ENCODE assay signal across 8 cellular contexts in the genomic region with DNA sequence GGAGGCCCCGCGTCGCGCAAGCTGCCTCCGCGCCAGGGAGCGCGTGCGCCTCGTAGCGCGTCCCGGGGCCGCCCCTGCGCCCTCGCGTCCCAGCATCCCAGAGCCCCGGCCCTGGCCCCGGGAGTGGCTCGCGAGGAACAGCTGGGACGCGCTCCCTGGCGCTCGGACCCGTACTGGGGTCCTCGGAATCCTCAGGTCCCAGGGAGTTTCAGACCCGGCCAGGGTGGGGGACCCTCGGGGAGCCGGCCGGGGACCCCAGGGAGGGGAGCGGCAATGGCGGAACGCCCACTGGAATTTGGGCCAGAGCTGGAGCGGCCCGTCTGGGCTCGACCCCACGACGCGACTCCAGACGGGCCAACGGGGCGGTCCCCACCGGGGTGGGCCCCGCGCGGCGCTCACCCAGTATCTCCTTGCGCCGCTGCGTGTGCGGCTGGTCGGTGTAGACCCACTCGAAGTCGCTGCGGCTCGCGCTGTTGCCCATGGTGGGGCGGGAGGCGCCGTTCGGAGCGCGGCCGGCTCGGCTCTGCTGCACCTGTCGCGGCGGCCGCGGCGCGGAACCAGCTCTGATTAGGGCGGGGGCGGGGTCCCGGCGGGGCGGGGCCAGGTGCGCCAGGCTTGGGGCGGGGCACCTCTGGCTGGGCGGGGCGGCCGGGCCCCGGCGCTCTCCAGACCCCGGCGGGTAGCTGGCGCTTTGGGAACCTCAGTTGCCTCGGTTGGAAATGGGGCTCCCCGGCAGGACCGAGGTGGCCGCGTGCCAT. TPM values are rescaled to one million over a fixed set of nuclear protein-coding genes. Genes with fewer than 3 reads are reported as not detected.
DNase-seq lines count a peak whose midpoint lies in the region; ATAC-seq and TF ChIP-seq lines count a peak whose summit lies in the region.

A gene (minus strand): TSS at position 539 of the 758 bp plus-strand sequence. CDS start 58 bp downstream, at position 481.

- peak within 1 kb of the TSS; percentile 95 for H2AFZ ChIP-seq in GM23338

- peak within 1 kb of the TSS; percentile 92 for H3K4me2 ChIP-seq in GM23338

- no peaks in the 10 kb centered on the region for H3K4me1 ChIP-seq in GM23338 (ENCODE audit: insufficient read depth)

- peaks cover 6% of the 10 kb centered on the region; the same call in 2 of the 3 replicates for H3K4me1 Mint-ChIP-seq in GM23338

- no peaks in the 10 kb centered on the region for H3K79me2 ChIP-seq in GM23338 (replicated peaks; ENCODE audit: insufficient read depth)

- peaks cover 4% of the 10 kb centered on the region; the same call in 2 of the 3 replicates for H3K9me3 Mint-ChIP-seq in GM23338

- DNase-seq in DMS79 (lab: John Stamatoyannopoulos, UW): peak; percentile 77
- DNase-seq in GM23338 (ENCODE audit: low spot score): peak; percentile 87
- DNase-seq in NCI-H748 treated with DMSO at 0.1 percent for 48 hours (lab: John Stamatoyannopoulos, UW): peak; percentile 59
- peak; percentile 58 for DNase-seq in activated naive CD4-positive, alpha-beta T cell treated with Interleukin-2 at 50 U/mL for 16 hours
- DNase-seq in iPS-NIHi7 (ENCODE audit: extremely low spot score): peak; percentile 92
- peak; percentile 69 to 73 for DNase-seq in stimulated activated CD4-positive, alpha-beta T cell treated with anti-CD3 and anti-CD28 coated beads, Interleukin-2, amount 100 ng/mL, for 24 hours
- DNase-seq in pons (ENCODE audit: low spot score): no peak

- peaks cover 51% of the 10 kb centered on the region for H3K27me3 ChIP-seq in GM23338 (ENCODE audit: insufficient read depth)

- H4K20me1 ChIP-seq in GM23338 (replicated peaks; ENCODE audit: insufficient read depth): no peaks in the 10 kb centered on the region; the same call in 1 of the 2 replicates

- H3K27ac Mint-ChIP-seq in GM23338: no peak within 1 kb of the TSS

- no peaks in the 10 kb centered on the region for H3K9me2 ChIP-seq in GM23338 (ENCODE audit: insufficient read depth)

- peak within 1 kb of the TSS; percentile 68 for H3K4me3 Mint-ChIP-seq in GM23338

- H3F3A ChIP-seq in GM23338 (replicated peaks; ENCODE audit: low read depth): no peaks in the 10 kb centered on the region

- peaks cover 56% of the 10 kb centered on the region for H3K27me3 Mint-ChIP-seq in GM23338 (ENCODE audit: insufficient read depth, low read depth, poor library complexity)

- no peaks in the 10 kb centered on the region for H3K36me3 Mint-ChIP-seq in GM23338 (ENCODE audit: low read depth)

- H3K27ac ChIP-seq in GM23338 (ENCODE audit: low read depth): no peak within 1 kb of the TSS

- TF ChIP-seq CTCF in GM23338 (conservative IDR thresholded peaks at IDR 0.05; ENCODE audit: low read depth in 2 of 2): no peak

- ATAC-seq in GM23338: peak; percentile 78
- no peak for ATAC-seq in GM18517 (IDR thresholded peaks at IDR 0.05; ENCODE audit: unreplicated experiment)

- no peaks in the 10 kb centered on the region for H3K36me3 ChIP-seq in GM23338 (ENCODE audit: insufficient read depth)

- peak within 1 kb of the TSS; percentile 69 for H3K4me3 ChIP-seq in GM23338

TF ChIP-seq in GM23338, 12 proteins besides CTCF, POLR2A, EP300 and RAD21:
- TF ChIP-seq ZNF114 (CRISPR knock-in tag; IDR thresholded peaks at IDR 0.05): no peak
- peak; percentile 37 for TF ChIP-seq POLR2AphosphoS5 (IDR thresholded peaks at IDR 0.05; ENCODE audit: low read depth)
TF ChIP-seq in GM23338: peak in this region for 1.

RNA-seq across cellular contexts. Expression of the gene that starts here (rescaled TPM):
- 0.35 and 0.63 TPM in 2 replicates for total RNA-seq in GM23338 (2014; rRNA removed; shearing (Covaris generic))
- 1.0 and 2.2 TPM in 2 replicates for polyA plus RNA-seq in GM23338 (2016; fragmentation: Nextera tagmentation; extraction: Ambion mirVana)
